15 cellular contexts compared by ENCODE assay signal in the genomic region with DNA sequence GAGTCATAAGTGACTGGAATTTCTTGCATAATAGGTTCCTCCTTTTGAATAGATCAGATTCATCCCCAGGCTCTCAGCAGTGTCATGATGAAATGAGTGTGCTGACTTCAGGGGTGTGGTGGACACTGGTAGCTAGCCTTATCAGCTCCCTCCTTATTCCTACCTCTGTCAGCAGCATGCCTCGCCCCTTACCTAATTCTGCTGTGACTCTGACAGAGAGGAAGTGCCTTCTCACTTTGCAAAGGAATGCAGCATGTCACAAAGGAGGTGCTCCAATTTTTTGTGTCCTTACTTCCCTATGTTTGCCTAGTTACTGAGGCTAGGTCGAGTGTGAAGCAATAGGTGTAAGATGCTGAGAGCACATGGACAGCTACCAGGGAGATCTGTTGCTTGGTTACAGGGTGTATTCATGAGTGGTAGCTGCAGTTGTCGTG.
DNase-seq lines count a peak whose midpoint lies in the region; ATAC-seq and TF ChIP-seq lines count a peak whose summit lies in the region.
"Had no signal": no experiment of that assay in that cellular context is flagged by ENCODE, and none has a peak within 500 bp of the region (broad histone marks: within the 10 kb centered on the region; RNA-seq: fewer than 3 reads in every experiment).

No MANE protein-coding gene starts in this region.

- no peak overlapping the region for H3K4me2 ChIP-seq in osteoblast (ENCODE audit: insufficient read depth, low read length)
- no peak overlapping the region for H3K4me2 ChIP-seq in smooth muscle cell

- no peak overlapping the region for H2AFZ ChIP-seq in osteoblast (ENCODE audit: low read length)
- no peak overlapping the region for H2AFZ ChIP-seq in smooth muscle cell (ENCODE audit: low read depth)

- peak overlapping the region; percentile 24 for H3K27ac ChIP-seq in osteoblast (ENCODE audit: low read depth, low read length)
- no peak overlapping the region for H3K27ac ChIP-seq in smooth muscle cell (ENCODE audit: low read depth)
- H3K27ac ChIP-seq: prostate gland, SJSA1, thyroid gland had no signal

- TF ChIP-seq CTCF in osteoblast (IDR thresholded peaks at IDR 0.05; ENCODE audit: extremely low read depth, low read depth, low read length), result no peak
- TF ChIP-seq CTCF in smooth muscle cell (IDR thresholded peaks at IDR 0.05; ENCODE audit: borderline replicate concordance, insufficient read depth, poor library complexity, severe bottlenecking), result no peak

- H3K36me3 ChIP-seq in osteoblast (ENCODE audit: insufficient read depth, low read length) (peaks cover 34% of the 10 kb centered on the region), smooth muscle cell (ENCODE audit: low read depth) (peaks cover 4% of the 10 kb centered on the region)
- H3K36me3 ChIP-seq: prostate gland had no signal

- peak; percentile 17 for DNase-seq in GM04504 (ENCODE audit: low read depth)
- DNase-seq in OCI-M1 (lab: John Stamatoyannopoulos, UW), result peak; percentile 86
- DNase-seq in osteoblast (ENCODE audit: insufficient read length, low spot score, missing footprints), result no peak
- DNase-seq in smooth muscle cell (lab: John Stamatoyannopoulos, UW; ENCODE audit: unreplicated experiment), result no peak
- DNase-seq: activated CD4-positive, alpha-beta T cell treated with anti-CD3 and anti-CD28 coated beads, Interleukin-2, amount 50 U/mL, for 4 hours; activated naive CD4-positive, alpha-beta T cell treated with anti-CD3 and anti-CD28 coated beads for 36 hours; effector memory CD8-positive, alpha-beta T cell; NCI-H1417 treated with DMSO at 0.1 percent for 48 hours; thyroid gland had no signal

- peaks cover 4% of the 10 kb centered on the region for H3K4me1 ChIP-seq in osteoblast (ENCODE audit: insufficient read depth, low read length)
- H3K4me1 ChIP-seq in smooth muscle cell (ENCODE audit: low read depth), result no peaks in the 10 kb centered on the region
- H3K4me1 ChIP-seq: prostate gland, SJSA1, thyroid gland had no signal

- H4K20me1 ChIP-seq in osteoblast (ENCODE audit: insufficient read depth, low read length) (no peaks in the 10 kb centered on the region), smooth muscle cell (ENCODE audit: low read depth) (no peaks in the 10 kb centered on the region)

- no peaks in the 10 kb centered on the region for H3F3A ChIP-seq in smooth muscle cell (ENCODE audit: low read depth)

- H3K9ac ChIP-seq in smooth muscle cell (ENCODE audit: low read depth), result no peak overlapping the region

- H3K27me3 ChIP-seq in osteoblast (ENCODE audit: insufficient read depth, low read length), result no peaks in the 10 kb centered on the region
- H3K27me3 ChIP-seq in smooth muscle cell (ENCODE audit: low read depth), result no peaks in the 10 kb centered on the region
- H3K27me3 ChIP-seq: SJSA1, thyroid gland had no signal

- H3K79me2 ChIP-seq in osteoblast (ENCODE audit: insufficient read depth, low read length) (no peaks in the 10 kb centered on the region), smooth muscle cell (ENCODE audit: low read depth) (no peaks in the 10 kb centered on the region)

- no peaks in the 10 kb centered on the region for H3K9me3 ChIP-seq in osteoblast (ENCODE audit: low read depth, low read length)
- H3K9me3 ChIP-seq in smooth muscle cell (replicated peaks; ENCODE audit: low read depth), result no peaks in the 10 kb centered on the region
- H3K9me3 ChIP-seq: prostate gland, SJSA1, thyroid gland had no signal

- H3K4me3 ChIP-seq in osteoblast (ENCODE audit: insufficient read depth, low read length) (no peak overlapping the region), smooth muscle cell (no peak overlapping the region)
- H3K4me3 ChIP-seq: prostate gland, SJSA1, thyroid gland had no signal

- ATAC-seq in esophagus mucosa (peak; percentile 99), GM21576 (IDR thresholded peaks at IDR 0.05; ENCODE audit: unreplicated experiment) (no peak), GM21723 (IDR thresholded peaks at IDR 0.05; ENCODE audit: unreplicated experiment) (no peak), HG03378 (IDR thresholded peaks at IDR 0.05; ENCODE audit: unreplicated experiment) (no peak)
- ATAC-seq: effector memory CD8-positive, alpha-beta T cell had no signal

- WGBS in smooth muscle cell (ENCODE audit: low lambda C conversion rate), result 73% methylated on average over 3 of the region's 3 CpGs

Comparison
In these comparisons a context has a peak if more than half of its experiments do, and no peak if none do; other contexts are left out.
1. DNase-seq: peak in GM04504 (single experiment) and OCI-M1 (single experiment); none in osteoblast (single experiment) and smooth muscle cell (single experiment).